In the genomic region with DNA sequence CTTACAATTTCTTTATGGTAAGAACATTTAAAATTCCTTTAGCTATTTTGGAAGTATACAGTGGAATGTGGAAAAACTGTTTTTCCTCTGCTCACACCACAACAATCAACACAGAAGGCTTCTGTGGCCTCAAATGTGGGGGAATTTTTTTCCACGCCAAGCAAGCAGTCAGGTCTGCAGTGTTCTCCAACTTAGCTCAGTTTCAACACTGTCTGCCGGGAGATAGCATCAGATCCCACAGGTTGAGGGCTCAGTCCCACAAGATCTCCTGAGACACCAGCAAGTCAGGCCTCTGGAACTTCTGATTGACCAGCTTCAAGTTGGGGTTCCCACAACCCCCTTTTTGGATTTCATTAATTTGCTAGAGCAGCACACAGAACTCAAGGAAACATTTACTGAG, we compare ENCODE assay signal across 13 cellular contexts. TPM values are rescaled to one million over a fixed set of nuclear protein-coding genes. Genes with fewer than 3 reads are reported as not detected.
DNase-seq lines count a peak whose midpoint lies in the region; ATAC-seq and TF ChIP-seq lines count a peak whose summit lies in the region.
"Had no signal": no experiment of that assay in that cellular context is flagged by ENCODE, and none has a peak within 500 bp of the region (broad histone marks: within the 10 kb centered on the region; RNA-seq: fewer than 3 reads in every experiment).

No MANE protein-coding gene starts in this region.

- H3K4me3 Mint-ChIP-seq in chondrocyte (ENCODE audit: unreplicated experiment) (no peak overlapping the region), glutamatergic neuron (ENCODE audit: unreplicated experiment) (no peak overlapping the region)
- H3K4me3 Mint-ChIP-seq in activated T-cell treated with anti-CD3 and anti-CD28 coated beads, Interleukin-2, amount 50 U/mL, for 72 hours: no peak overlapping the region
- H3K4me3 Mint-ChIP-seq: CD8-positive, alpha-beta memory T cell had no signal

- H3K36me3 Mint-ChIP-seq in chondrocyte (ENCODE audit: low read depth) (peaks cover 18% of the 10 kb centered on the region), glutamatergic neuron (ENCODE audit: unreplicated experiment) (no peaks in the 10 kb centered on the region)
- H3K36me3 Mint-ChIP-seq in activated T-cell treated with anti-CD3 and anti-CD28 coated beads, Interleukin-2, amount 50 U/mL, for 72 hours (ENCODE audit: insufficient read depth in 2 of 2): peaks cover 6 to 13% of the 10 kb centered on the region in 2 donors

- TF ChIP-seq CTCF in C4-2B (conservative IDR thresholded peaks at IDR 0.05) (no peak), LNCaP clone FGC (IDR thresholded peaks at IDR 0.05; ENCODE audit: control insufficient read depth, extremely low read depth, insufficient read depth) (no peak), chondrocyte (IDR thresholded peaks at IDR 0.05) (no peak), glutamatergic neuron (IDR thresholded peaks at IDR 0.05; ENCODE audit: partially characterized antibody, unreplicated experiment) (no peak)

- H3K27me3 Mint-ChIP-seq in chondrocyte (ENCODE audit: low read depth): no peaks in the 10 kb centered on the region
- no peaks in the 10 kb centered on the region for H3K27me3 Mint-ChIP-seq in activated T-cell treated with anti-CD3 and anti-CD28 coated beads, Interleukin-2, amount 50 U/mL, for 72 hours (ENCODE audit: low read depth)
- H3K27me3 Mint-ChIP-seq in glutamatergic neuron (ENCODE audit: unreplicated experiment): peaks cover 2% of the 10 kb centered on the region

- DNase-seq in LNCaP clone FGC (ENCODE audit: low read depth) (peak; percentile 6), chondrocyte (ENCODE audit: low spot score) (no peak), left lobe of liver (ENCODE audit: low spot score) (no peak), glutamatergic neuron (no peak)
- DNase-seq in activated T-cell treated with anti-CD3 and anti-CD28 coated beads, Interleukin-2, amount 50 U/mL, for 72 hours: no peak
- DNase-seq: BE2C; Caco-2; CD8-positive, alpha-beta memory T cell; DND-41; GDM1; H7 had no signal

- H3K27ac Mint-ChIP-seq in chondrocyte (ENCODE audit: unreplicated experiment) (peak overlapping the region; percentile 12), glutamatergic neuron (ENCODE audit: unreplicated experiment) (no peak overlapping the region)
- no peak overlapping the region for H3K27ac Mint-ChIP-seq in activated T-cell treated with anti-CD3 and anti-CD28 coated beads, Interleukin-2, amount 50 U/mL, for 72 hours
- H3K27ac Mint-ChIP-seq: CD8-positive, alpha-beta memory T cell had no signal

- no peak overlapping the region for H3K4me3 ChIP-seq in LNCaP clone FGC (ENCODE audit: low read depth, low read length)

- H3K9me3 Mint-ChIP-seq in chondrocyte (ENCODE audit: low read depth) (no peaks in the 10 kb centered on the region), glutamatergic neuron (ENCODE audit: unreplicated experiment) (no peaks in the 10 kb centered on the region)
- no peaks in the 10 kb centered on the region for H3K9me3 Mint-ChIP-seq in activated T-cell treated with anti-CD3 and anti-CD28 coated beads, Interleukin-2, amount 50 U/mL, for 72 hours
- H3K9me3 Mint-ChIP-seq: CD8-positive, alpha-beta memory T cell had no signal

- peak overlapping the region; percentile 66 for H3K27ac ChIP-seq in C4-2B

- H3K4me1 Mint-ChIP-seq in chondrocyte (ENCODE audit: low read depth) (peaks cover under 1% of the 10 kb centered on the region), glutamatergic neuron (ENCODE audit: low read depth, unreplicated experiment) (peaks cover 2% of the 10 kb centered on the region)
- no peaks in the 10 kb centered on the region for H3K4me1 Mint-ChIP-seq in activated T-cell treated with anti-CD3 and anti-CD28 coated beads, Interleukin-2, amount 50 U/mL, for 72 hours (ENCODE audit: low read depth)

- ATAC-seq in left lobe of liver (peak; percentile 25), GM18858 (IDR thresholded peaks at IDR 0.05; ENCODE audit: unreplicated experiment) (no peak)
- ATAC-seq in activated T-cell treated with anti-CD3 and anti-CD28 coated beads, Interleukin-2, amount 50 U/mL, for 72 hours (replicated peaks in 1 of 2): no peak

RNA-seq across cellular contexts. Expression of a gene that starts 50.3 kb away (rescaled TPM):
- total RNA-seq in chondrocyte (11.5 to 19.4 TPM (median 13.2 TPM) in 3 replicates), left lobe of liver (5.9 TPM), glutamatergic neuron (ENCODE audit: unreplicated experiment) (112 TPM)
- total RNA-seq in activated T-cell treated with anti-CD3 and anti-CD28 coated beads, Interleukin-2, amount 50 U/mL, for 72 hours: 10 to 100 TPM; 14.3 to 14.5 TPM
